16 cellular contexts compared by ENCODE assay signal in genomic region chr10:11213156-11213555, GRCh38.
A peak's percentile ranks its signal among the peaks of the same experiment; 100 is the strongest.
DNase-seq lines count a peak whose midpoint lies in the region; ATAC-seq and TF ChIP-seq lines count a peak whose summit lies in the region.
"Had no signal": no experiment of that assay in that cellular context is flagged by ENCODE, and none has a peak within 500 bp of the region (broad histone marks: within the 10 kb centered on the region; RNA-seq: fewer than 3 reads in every experiment).

No MANE protein-coding gene starts in this region.

- H3K4me3 Mint-ChIP-seq in WTC11: no peak overlapping the region
- peak overlapping the region in 4 of 5 donors; percentile 7 to 83 (median 48) for H3K4me3 Mint-ChIP-seq in immature natural killer cell
- H3K4me3 Mint-ChIP-seq: type B pancreatic cell had no signal

- 66 to 70% methylated on average over 4 of the region's 4 CpGs for WGBS in heart right ventricle, 2 donors
- WGBS in thymus: 60% methylated on average over 4 of the region's 4 CpGs

- H3K9me3 Mint-ChIP-seq in WTC11 (no peaks in the 10 kb centered on the region), immature natural killer cell (no peaks in the 10 kb centered on the region)
- H3K9me3 Mint-ChIP-seq: type B pancreatic cell had no signal

- H3K36me3 ChIP-seq in heart right ventricle (peaks cover 0 to 32% (median 0%) of the 10 kb centered on the region in 9 donors), thymus (ENCODE audit: control insufficient read depth, insufficient read depth) (peaks cover 48% of the 10 kb centered on the region)
- H3K36me3 ChIP-seq: brain microvascular endothelial cell had no signal

- intact Hi-C loops in heart right ventricle (cut with DNase I) (no loop called here), left cardiac atrium (cut with DNase I) (no loop called here)

- CTCF ChIA-PET in WTC11 (lab: Charles Lee): no interaction called here

- no peak overlapping the region for H3K4me3 ChIP-seq in heart right ventricle
- H3K4me3 ChIP-seq in thymus (ENCODE audit: low read length): no peak overlapping the region
- H3K4me3 ChIP-seq: psoas muscle had no signal

- H3K9me3 ChIP-seq in heart right ventricle: no peaks in the 10 kb centered on the region
- H3K9me3 ChIP-seq in thymus (ENCODE audit: control insufficient read depth): no peaks in the 10 kb centered on the region
- H3K9me3 ChIP-seq: psoas muscle had no signal

- H3K4me1 ChIP-seq in heart right ventricle (peaks cover 11 to 68% (median 49%) of the 10 kb centered on the region in 9 donors), thymus (ENCODE audit: control insufficient read depth, insufficient read depth, low read length) (peaks cover 41% of the 10 kb centered on the region)

- H3K27ac ChIP-seq in heart right ventricle (peak overlapping the region in 1 of 10 donors; percentile 23), thymus (ENCODE audit: low read depth) (peak overlapping the region; percentile 20)
- H3K27ac ChIP-seq: brain microvascular endothelial cell, psoas muscle had no signal

- H3K27ac Mint-ChIP-seq in WTC11 (no peak overlapping the region), immature natural killer cell (peak overlapping the region in 4 of 6 donors; percentile 90 to 97 (median 96))
- H3K27ac Mint-ChIP-seq: type B pancreatic cell had no signal

- H3K4me1 Mint-ChIP-seq in WTC11 (peaks cover 19% of the 10 kb centered on the region), immature natural killer cell (peaks cover 0 to 100% of the 10 kb centered on the region in 2 donors)

- H3K36me3 Mint-ChIP-seq in WTC11: no peaks in the 10 kb centered on the region
- peaks cover 9 to 16% (median 14%) of the 10 kb centered on the region in 3 donors for H3K36me3 Mint-ChIP-seq in immature natural killer cell

- no peaks in the 10 kb centered on the region for H3K27me3 Mint-ChIP-seq in WTC11 (ENCODE audit: low read depth)
- H3K27me3 Mint-ChIP-seq in immature natural killer cell (ENCODE audit: low read depth in 3 of 3): peaks cover 0 to 33% (median 16%) of the 10 kb centered on the region in 3 donors

- TF ChIP-seq CTCF in heart right ventricle (IDR thresholded peaks at IDR 0.05) (no peak), WTC11 (IDR thresholded peaks at IDR 0.05) (no peak), GM20000 (IDR thresholded peaks at IDR 0.05; ENCODE audit: extremely low read depth, missing control alignments) (no peak)

- peak in 5 of 8 donors; percentile 19 to 42 (median 38) for ATAC-seq in heart right ventricle
- no peak for ATAC-seq in left cardiac atrium
- peak; percentile 26; the same call in 1 of the 2 replicates for ATAC-seq in WTC11
- no peak for ATAC-seq in GM18870 (IDR thresholded peaks at IDR 0.05; ENCODE audit: unreplicated experiment)
- ATAC-seq in HG02610 (IDR thresholded peaks at IDR 0.05; ENCODE audit: unreplicated experiment): no peak

- POLR2A ChIA-PET in WTC11 (lab: Charles Lee): interaction anchor here (0.7 kb wide), 1 partner anchor 18 kb away, joined by 5 read pairs; no protein-coding TSS in a partner anchor

- DNase-seq in heart right ventricle (no peak), left cardiac atrium (no peak), WTC11 (ENCODE audit: low spot score) (no peak), immature natural killer cell (no peak), GM20000 (ENCODE audit: low spot score) (no peak)
- DNase-seq: activated CD4-positive, CD25-positive, alpha-beta regulatory T cell treated with anti-CD3 and anti-CD28 coated beads, Interleukin-2, amount 50 U/mL, for 72 hours; brain microvascular endothelial cell; foreskin melanocyte; midbrain; psoas muscle; stimulated activated CD4-positive, alpha-beta T cell treated with anti-CD3 and anti-CD28 coated beads, Interleukin-15, amount 100 ng/mL, for 24 hours; SW 1271 had no signal

- H3K27me3 ChIP-seq in heart right ventricle (no peaks in the 10 kb centered on the region), thymus (ENCODE audit: control insufficient read depth, insufficient read depth) (no peaks in the 10 kb centered on the region)
- H3K27me3 ChIP-seq: brain microvascular endothelial cell had no signal

TF ChIP-seq in WTC11, 78 proteins besides CTCF, POLR2A, EP300 and RAD21 (continues in another document):
- TF ChIP-seq ZNF423 (CRISPR knock-in tag; IDR thresholded peaks at IDR 0.05) (no peak), USF2 (CRISPR knock-in tag; IDR thresholded peaks at IDR 0.05) (no peak), CBFB (CRISPR knock-in tag; IDR thresholded peaks at IDR 0.05; ENCODE audit: low read depth) (no peak), CREB1 (CRISPR knock-in tag; IDR thresholded peaks at IDR 0.05) (no peak), MXD4 (CRISPR knock-in tag; IDR thresholded peaks at IDR 0.05; ENCODE audit: borderline replicate concordance) (no peak), ARID4B (CRISPR knock-in tag; IDR thresholded peaks at IDR 0.05; ENCODE audit: borderline replicate concordance) (no peak), NFE2L1 (CRISPR knock-in tag; IDR thresholded peaks at IDR 0.05) (no peak), CREM (CRISPR knock-in tag; IDR thresholded peaks at IDR 0.05) (no peak), PREB (CRISPR knock-in tag; IDR thresholded peaks at IDR 0.05; ENCODE audit: borderline replicate concordance) (no peak), E2F1 (CRISPR knock-in tag; IDR thresholded peaks at IDR 0.05) (no peak), SP1 (CRISPR knock-in tag; conservative IDR thresholded peaks at IDR 0.05) (no peak), MLX (CRISPR knock-in tag; IDR thresholded peaks at IDR 0.05) (no peak), NR1H2 (CRISPR knock-in tag; IDR thresholded peaks at IDR 0.05) (no peak), JUN (CRISPR knock-in tag; IDR thresholded peaks at IDR 0.05) (no peak)

Comparison
In these comparisons a context has a peak if more than half of its experiments do, and no peak if none do; other contexts are left out.
1. ATAC-seq: peak in heart right ventricle (5 of 8) and WTC11 (single experiment); none in left cardiac atrium (0 of 2), GM18870 (single experiment) and HG02610 (single experiment).